In the genomic region with DNA sequence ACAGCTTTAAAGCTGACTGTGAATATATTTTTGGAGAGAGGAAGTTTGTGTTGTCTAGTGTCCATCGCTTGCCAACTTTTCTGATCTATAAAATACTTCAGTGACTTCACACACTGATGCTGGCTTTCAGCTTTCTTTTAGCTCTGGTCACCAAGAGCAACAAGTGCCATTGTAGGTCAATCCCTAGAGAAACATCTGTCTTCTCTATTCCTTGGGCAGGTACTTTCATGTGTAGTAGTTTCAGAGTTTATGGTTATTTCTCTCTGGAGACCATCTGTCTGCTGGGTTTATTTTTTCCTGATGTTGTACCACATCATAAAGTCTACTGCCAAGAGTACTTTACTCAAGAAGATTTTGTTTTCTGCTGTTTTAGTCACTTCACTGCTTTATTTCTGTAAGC, we compare ENCODE assay signal across 21 cellular contexts.
DNase-seq lines count a peak whose midpoint lies in the region; ATAC-seq and TF ChIP-seq lines count a peak whose summit lies in the region.
"Had no signal": no experiment of that assay in that cellular context is flagged by ENCODE, and none has a peak within 500 bp of the region (broad histone marks: within the 10 kb centered on the region; RNA-seq: fewer than 3 reads in every experiment).

No MANE protein-coding gene starts in this region.

- peak; percentile 48 for ATAC-seq in GM19043 (IDR thresholded peaks at IDR 0.05; ENCODE audit: low read depth, unreplicated experiment)
- no peak for ATAC-seq in GM18907 (IDR thresholded peaks at IDR 0.05; ENCODE audit: unreplicated experiment)
- no peak for ATAC-seq in GM18519 (IDR thresholded peaks at IDR 0.05; ENCODE audit: low FRiP score, unreplicated experiment)
- no peak for ATAC-seq in stimulated activated effector memory CD8-positive, alpha-beta T cell treated with anti-CD3 and anti-CD28 coated beads, Interleukin-12 subunit alpha, Interleukin-12 subunit beta, amount 100 ng/mL, for 72 hours
- ATAC-seq: GM23338, heart right ventricle had no signal

- H3K9me3 ChIP-seq in Karpas-422 (ENCODE audit: low read length) = no peaks in the 10 kb centered on the region

- no peak overlapping the region for H2AFZ ChIP-seq in Karpas-422 (ENCODE audit: low read length)
- H2AFZ ChIP-seq: GM23338 had no signal

- peaks cover 43% of the 10 kb centered on the region for H3K4me1 ChIP-seq in Karpas-422 (ENCODE audit: low read length)
- H3K4me1 ChIP-seq: heart right ventricle had no signal

- DNase-seq in HFFc6 (no peak), Karpas-422 (no peak)
- DNase-seq in stimulated activated CD4-positive, alpha-beta T cell treated with anti-CD3 and anti-CD28 coated beads, Interleukin-4, amount 100 ng/mL, for 4 hours = no peak
- no peak for DNase-seq in stimulated activated effector memory CD8-positive, alpha-beta T cell treated with anti-CD3 and anti-CD28 coated beads, Interleukin-12 subunit alpha, Interleukin-12 subunit beta, amount 100 ng/mL, for 72 hours (ENCODE audit: low spot score in 2 of 2)
- DNase-seq: activated CD4-positive, CD25-positive, alpha-beta regulatory T cell; activated naive CD4-positive, alpha-beta T cell treated with Interleukin-2 at 50 U/mL for 16 hours; brain microvascular endothelial cell; dermis blood vessel endothelial cell; EL; heart right ventricle; kidney; NCI-H1694 treated with DMSO at 0.1 percent for 48 hours; NCI-H748 treated with DMSO at 0.1 percent for 48 hours; posterior cingulate gyrus had no signal

- peaks cover 63% of the 10 kb centered on the region for H3K79me2 ChIP-seq in Karpas-422 (ENCODE audit: low read length)

- H3K27ac ChIP-seq in Karpas-422 (ENCODE audit: low read length) = peak overlapping the region; percentile 12
- H3K27ac ChIP-seq: brain microvascular endothelial cell, heart right ventricle had no signal

- no peak overlapping the region for H3K4me3 Mint-ChIP-seq in HFFc6
- no peak overlapping the region for H3K4me3 Mint-ChIP-seq in nephron
- H3K4me3 Mint-ChIP-seq in stimulated activated effector memory CD8-positive, alpha-beta T cell treated with anti-CD3 and anti-CD28 coated beads, Interleukin-12 subunit alpha, Interleukin-12 subunit beta, amount 100 ng/mL, for 72 hours = no peak overlapping the region
- H3K4me3 Mint-ChIP-seq: CD14-positive monocyte; GM23338; T-helper 1 cell treated with Interleukin-12 subunit alpha and Interleukin-12 subunit beta and Interleukin-4 antibody, amounts not matched to agents 30 μg/mL and 1 μg/mL, for 36 hours had no signal

- no peaks in the 10 kb centered on the region for H4K20me1 ChIP-seq in Karpas-422 (ENCODE audit: insufficient read depth, low read depth, low read length)

- no peak overlapping the region for H3K4me3 ChIP-seq in Karpas-422 (ENCODE audit: low read length)
- H3K4me3 ChIP-seq: GM23338, heart right ventricle had no signal

- no peak overlapping the region for H3K9ac ChIP-seq in Karpas-422 (ENCODE audit: low read length)

- H3K4me1 Mint-ChIP-seq in HFFc6 (ENCODE audit: low read depth) (peaks cover 39% of the 10 kb centered on the region), nephron (peaks cover 23% of the 10 kb centered on the region)
- H3K4me1 Mint-ChIP-seq in stimulated activated effector memory CD8-positive, alpha-beta T cell treated with anti-CD3 and anti-CD28 coated beads, Interleukin-12 subunit alpha, Interleukin-12 subunit beta, amount 100 ng/mL, for 72 hours = no peaks in the 10 kb centered on the region

- H3K36me3 ChIP-seq in Karpas-422 (ENCODE audit: insufficient read depth, low read length) = peaks cover 5% of the 10 kb centered on the region; the same call in 1 of the 2 replicates
- H3K36me3 ChIP-seq: brain microvascular endothelial cell, heart right ventricle had no signal

- H3K27me3 ChIP-seq in Karpas-422 (ENCODE audit: low read length) = no peaks in the 10 kb centered on the region
- H3K27me3 ChIP-seq: brain microvascular endothelial cell, heart right ventricle had no signal

- H3K27me3 Mint-ChIP-seq in HFFc6 (ENCODE audit: insufficient read depth) = no peaks in the 10 kb centered on the region
- no peaks in the 10 kb centered on the region for H3K27me3 Mint-ChIP-seq in nephron (ENCODE audit: low read depth)

- H3K27ac Mint-ChIP-seq in HFFc6 (peak overlapping the region; percentile 45), nephron (peak overlapping the region; percentile 14 to 87 (median 57))
- H3K27ac Mint-ChIP-seq in stimulated activated effector memory CD8-positive, alpha-beta T cell treated with anti-CD3 and anti-CD28 coated beads, Interleukin-12 subunit alpha, Interleukin-12 subunit beta, amount 100 ng/mL, for 72 hours = no peak overlapping the region
- H3K27ac Mint-ChIP-seq: CD14-positive monocyte; GM23338; T-helper 1 cell treated with Interleukin-12 subunit alpha and Interleukin-12 subunit beta and Interleukin-4 antibody, amounts not matched to agents 30 μg/mL and 1 μg/mL, for 36 hours had no signal

- no peak for TF ChIP-seq CTCF in HFFc6 (IDR thresholded peaks at IDR 0.05)
- no peak for TF ChIP-seq CTCF in nephron (IDR thresholded peaks at IDR 0.05; ENCODE audit: unreplicated experiment in 3 of 3)

- H3K36me3 Mint-ChIP-seq in HFFc6 (ENCODE audit: low read depth) (peaks cover 23% of the 10 kb centered on the region), nephron (ENCODE audit: low read depth) (peaks cover 3% of the 10 kb centered on the region)
- H3K36me3 Mint-ChIP-seq in stimulated activated effector memory CD8-positive, alpha-beta T cell treated with anti-CD3 and anti-CD28 coated beads, Interleukin-12 subunit alpha, Interleukin-12 subunit beta, amount 100 ng/mL, for 72 hours = no peaks in the 10 kb centered on the region

- H3K9me3 Mint-ChIP-seq in HFFc6 = peaks cover 13% of the 10 kb centered on the region; the same call in 1 of the 2 replicates
- H3K9me3 Mint-ChIP-seq in nephron = peaks cover 12% of the 10 kb centered on the region
- H3K9me3 Mint-ChIP-seq in stimulated activated effector memory CD8-positive, alpha-beta T cell treated with anti-CD3 and anti-CD28 coated beads, Interleukin-12 subunit alpha, Interleukin-12 subunit beta, amount 100 ng/mL, for 72 hours = no peaks in the 10 kb centered on the region

- H3K4me2 ChIP-seq in Karpas-422 (ENCODE audit: low read depth, low read length, poor library complexity, severe bottlenecking) = peak overlapping the region; percentile 25
- H3K4me2 ChIP-seq: GM23338 had no signal

- no peaks in the 10 kb centered on the region for H3K9me2 ChIP-seq in Karpas-422 (replicated peaks; ENCODE audit: insufficient read depth, low read length)
